In the genomic region with DNA sequence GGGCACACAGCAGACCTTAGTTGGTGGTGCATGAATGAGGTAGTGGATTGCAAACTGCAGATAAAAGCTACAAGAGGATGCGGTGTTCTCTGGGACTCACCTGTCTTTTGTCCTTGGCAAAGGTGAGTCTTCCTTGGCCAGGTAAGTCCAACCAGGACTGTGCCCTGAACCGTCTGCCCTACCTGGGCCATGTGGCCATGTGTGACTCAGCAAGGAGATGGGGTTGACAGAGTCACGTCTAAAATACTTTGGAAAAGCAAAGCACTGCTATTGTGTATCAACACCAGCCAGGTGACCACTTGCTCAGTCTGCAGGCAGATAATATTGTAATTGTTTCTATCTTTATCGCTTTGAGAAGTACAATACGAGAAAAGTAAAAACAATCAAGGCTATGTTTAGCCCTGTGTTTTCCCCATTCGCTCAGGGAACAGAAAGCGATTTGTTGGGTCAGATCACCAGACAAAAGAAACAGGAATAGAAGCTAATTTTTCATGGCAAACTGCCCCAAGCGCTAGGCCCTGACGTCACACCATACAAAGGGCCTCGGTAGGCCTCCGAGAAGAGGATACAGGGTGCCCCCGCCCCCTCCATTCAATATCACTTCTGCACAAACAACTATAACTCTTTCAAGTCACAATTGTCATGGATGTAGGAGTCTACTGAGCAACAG, we compare ENCODE assay signal across 10 cellular contexts. TPM values are rescaled to one million over a fixed set of nuclear protein-coding genes. Genes with fewer than 3 reads are reported as not detected.
DNase-seq lines count a peak whose midpoint lies in the region; TF ChIP-seq lines count a peak whose summit lies in the region.
"Had no signal": no experiment of that assay in that cellular context is flagged by ENCODE, and none has a peak within 500 bp of the region (broad histone marks: within the 10 kb centered on the region; RNA-seq: fewer than 3 reads in every experiment).

No MANE protein-coding gene starts in this region.

- no peaks in the 10 kb centered on the region for H3K27me3 ChIP-seq in adrenal gland

- H3K4me1 ChIP-seq in adrenal gland (replicated peaks in 1 of 2): peaks cover 0 to 66% of the 10 kb centered on the region in 2 donors

- H3K27ac Mint-ChIP-seq in immature natural killer cell: peak overlapping the region; percentile 91 to 99 (median 95)

- intact Hi-C loops in adrenal gland (cut with DNase I): no loop called here

- H3K36me3 Mint-ChIP-seq in immature natural killer cell: peaks cover 16 to 29% (median 18%) of the 10 kb centered on the region in 3 donors

- peaks cover 0 to 3% of the 10 kb centered on the region in 2 donors for H3K36me3 ChIP-seq in adrenal gland (replicated peaks in 1 of 2)

- peak overlapping the region in 4 of 5 donors; percentile 53 to 83 (median 66) for H3K27ac ChIP-seq in adrenal gland
- H3K27ac ChIP-seq in skin epidermis: peak overlapping the region in 15 of 21 experiments; percentile 16 to 82 (median 57)

- 57 to 70% (median 67%) methylated on average over 12 of the region's 12 CpGs for WGBS in adrenal gland, 4 donors

- DNase-seq in COLO829 (ENCODE audit: low spot score): peak; percentile 61
- peak; percentile 57 to 93 (median 69) for DNase-seq in adrenal gland
- DNase-seq in immature natural killer cell: no peak
- DNase-seq in NCI-H2227 treated with DMSO at 0.1 percent for 48 hours (lab: John Stamatoyannopoulos, UW): no peak
- DNase-seq in NCI-H526 treated with DMSO at 0.1 percent for 48 hours (lab: John Stamatoyannopoulos, UW): no peak
- DNase-seq in activated CD4-positive, alpha-beta T cell treated with anti-CD3 and anti-CD28 coated beads for 1 hour: no peak
- DNase-seq in NCI-H2171 treated with DMSO at 0.1 percent for 48 hours (lab: John Stamatoyannopoulos, UW): no peak
- DNase-seq: effector CD8-positive, alpha-beta T cell; NCI-H446 treated with DMSO at 0.1 percent for 48 hours had no signal

- H3K4me3 ChIP-seq in adrenal gland: no peak overlapping the region
- H3K4me3 ChIP-seq in skin epidermis: no peak overlapping the region

- H3K9me3 ChIP-seq in adrenal gland (replicated peaks in 1 of 3): no peaks in the 10 kb centered on the region

- H3K9me3 Mint-ChIP-seq in immature natural killer cell: no peaks in the 10 kb centered on the region

- TF ChIP-seq POLR2A in adrenal gland (IDR thresholded peaks at IDR 0.05): no peak

- H3K27me3 Mint-ChIP-seq in immature natural killer cell (ENCODE audit: low read depth in 3 of 3): peaks cover 7 to 37% (median 17%) of the 10 kb centered on the region in 3 donors

- H3K4me1 Mint-ChIP-seq in immature natural killer cell: peaks cover 94 to 97% of the 10 kb centered on the region in 2 donors

- peak overlapping the region in 3 of 5 donors; percentile 4 to 89 (median 40) for H3K4me3 Mint-ChIP-seq in immature natural killer cell

- TF ChIP-seq CTCF in adrenal gland (IDR thresholded peaks at IDR 0.05): no peak

RNA-seq across cellular contexts. Expression of a gene that starts 57.3 kb away (rescaled TPM):
- total RNA-seq in adrenal gland: 10 to 100 TPM; 37.7 to 90.9 (median 82.3) TPM
- polyA plus RNA-seq in adrenal gland: 10 to 100 TPM; 15.1 to 56.7 (median 17.8) TPM
- 10 to 100 TPM; 12.1 to 62.1 (median 23.8) TPM for polyA plus RNA-seq in immature natural killer cell

Comparison
In these comparisons a context has a peak if more than half of its experiments do, and no peak if none do; other contexts are left out.
1. DNase-seq: peak in COLO829 (single experiment) and adrenal gland (7 of 7); none in immature natural killer cell (0 of 3), NCI-H2227 treated with DMSO at 0.1 percent for 48 hours (single experiment), NCI-H526 treated with DMSO at 0.1 percent for 48 hours (single experiment), activated CD4-positive, alpha-beta T cell treated with anti-CD3 and anti-CD28 coated beads for 1 hour (single experiment) and NCI-H2171 treated with DMSO at 0.1 percent for 48 hours (single experiment).